Comparison of ENCODE assay signal across 29 cellular contexts in the genomic region with DNA sequence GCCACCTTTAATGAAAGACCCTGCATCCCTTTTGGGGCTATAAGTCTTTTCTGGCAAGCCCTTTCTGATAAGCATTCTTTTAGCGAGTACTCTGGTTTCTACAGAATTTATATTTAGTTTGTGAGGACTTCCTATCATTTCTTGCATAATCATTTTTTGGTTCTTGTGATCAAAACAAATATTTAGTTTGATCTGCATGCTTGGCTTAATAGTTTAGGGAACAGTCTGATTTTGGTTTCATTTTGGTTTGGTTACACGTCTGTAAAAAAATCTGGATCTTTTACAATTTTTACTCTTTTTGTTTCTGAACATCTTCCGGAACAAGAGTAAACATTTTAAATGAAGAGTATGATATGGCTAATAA.
A peak's percentile ranks its signal among the peaks of the same experiment; 100 is the strongest.
DNase-seq lines count a peak whose midpoint lies in the region; ATAC-seq and TF ChIP-seq lines count a peak whose summit lies in the region.
"Had no signal": no experiment of that assay in that cellular context is flagged by ENCODE, and none has a peak within 500 bp of the region (broad histone marks: within the 10 kb centered on the region; RNA-seq: fewer than 3 reads in every experiment).

No MANE protein-coding gene starts in this region.

- TF ChIP-seq CTCF in PC-3 (conservative IDR thresholded peaks at IDR 0.05; ENCODE audit: low read depth, low read length) = no peak
- TF ChIP-seq CTCF in right lobe of liver (IDR thresholded peaks at IDR 0.05) = no peak

- H3F3A ChIP-seq in PC-3 (ENCODE audit: low read length, unreplicated experiment) = no peaks in the 10 kb centered on the region

- peak overlapping the region; percentile 20 for H3K4me2 ChIP-seq in PC-3 (ENCODE audit: low read length)

- no peak overlapping the region for H3K27ac ChIP-seq in PC-3 (ENCODE audit: low read length)
- H3K27ac ChIP-seq in right lobe of liver = peak overlapping the region; percentile 46 to 82 (median 81)
- H3K27ac ChIP-seq in subcutaneous abdominal adipose tissue (ENCODE audit: low read depth, low read length) = peak overlapping the region; percentile 77
- H3K27ac ChIP-seq: GM23248, Peyer's patch, SK-N-MC had no signal

- CTCF ChIA-PET in PC-3 (lab: Charles Lee) = no interaction called here

- H2AFZ ChIP-seq in PC-3 (ENCODE audit: low read length) = peak overlapping the region; percentile 57; the same call in 1 of the 2 replicates
- H2AFZ ChIP-seq: GM23248 had no signal

- ATAC-seq in PC-3 (no peak), right lobe of liver (peak; percentile 69 to 85 (median 74)), HG03442 (IDR thresholded peaks at IDR 0.05; ENCODE audit: unreplicated experiment) (no peak)
- ATAC-seq: CD8-positive, alpha-beta T cell; GM12878 had no signal

- no peaks in the 10 kb centered on the region for H3K79me2 ChIP-seq in PC-3 (ENCODE audit: low read length)

- no peaks in the 10 kb centered on the region for H3K9me2 ChIP-seq in PC-3 (replicated peaks; ENCODE audit: low read length)

- in situ Hi-C loops in HAP-1 (cut with MboI; ENCODE audit: low sequenced_read_pairs) = no loop called here

- no peaks in the 10 kb centered on the region for H4K20me1 ChIP-seq in PC-3 (ENCODE audit: low read length)

- POLR2A ChIA-PET in PC-3 (lab: Charles Lee; ENCODE audit: unreplicated experiment) = no interaction called here

- H3K27me3 ChIP-seq in PC-3 (ENCODE audit: low read length) = no peaks in the 10 kb centered on the region
- no peaks in the 10 kb centered on the region for H3K27me3 ChIP-seq in right lobe of liver
- no peaks in the 10 kb centered on the region for H3K27me3 ChIP-seq in subcutaneous abdominal adipose tissue (ENCODE audit: control insufficient read depth in 5 of 5, insufficient read depth in 4 of 5, low read length in 5 of 5)
- H3K27me3 ChIP-seq in HAP-1 (ENCODE audit: low read depth) = no peaks in the 10 kb centered on the region
- H3K27me3 ChIP-seq: MG63, Peyer's patch had no signal

- BruUV-seq in PC-3 (replicated peaks; lab: Mats Ljungman, UMichigan) = no TSS peak

- H3K9ac ChIP-seq in PC-3 (ENCODE audit: low read length) (no peak overlapping the region), subcutaneous abdominal adipose tissue (ENCODE audit: low read length in 5 of 5) (peak overlapping the region in 2 of 5 donors; percentile 33 to 53)
- H3K9ac ChIP-seq: GM23248 had no signal

- H3K4me1 ChIP-seq in PC-3 (ENCODE audit: insufficient read depth, low read length) (no peaks in the 10 kb centered on the region), right lobe of liver (peaks cover 0 to 4% (median 0%) of the 10 kb centered on the region in 4 donors), subcutaneous abdominal adipose tissue (ENCODE audit: control insufficient read depth in 5 of 5, insufficient read depth in 5 of 5, low read length in 5 of 5) (peaks cover 0 to 23% (median 8%) of the 10 kb centered on the region in 5 donors), HAP-1 (peaks cover 3% of the 10 kb centered on the region)
- H3K4me1 ChIP-seq: Caco-2, Peyer's patch had no signal

- TF ChIP-seq POLR2A in right lobe of liver (IDR thresholded peaks at IDR 0.05) = no peak

- intact Hi-C loops in PC-3 (cut with micrococcal nuclease) = no loop called here
- intact Hi-C loops in right lobe of liver (cut with DNase I) = no loop called here

- H3K4me3 ChIP-seq in PC-3 (ENCODE audit: low read length) (peak overlapping the region; percentile 13; the same call in 1 of the 2 replicates), right lobe of liver (peak overlapping the region; percentile 20 to 45 (median 39)), subcutaneous abdominal adipose tissue (ENCODE audit: low read depth in 1 of 5, low read length in 5 of 5) (peak overlapping the region; percentile 38 to 65 (median 59)), HAP-1 (no peak overlapping the region)
- H3K4me3 ChIP-seq: GM12878, GM23248, MG63, SK-N-MC had no signal

- 34% methylated on average over 3 of the region's 3 CpGs for WGBS in right lobe of liver (ENCODE audit: insufficient coverage, low coverage, low lambda C conversion rate, missing lambda C conversion rate)

- H3K9me3 ChIP-seq in PC-3 (ENCODE audit: low read length) = no peaks in the 10 kb centered on the region
- H3K9me3 ChIP-seq in right lobe of liver = no peaks in the 10 kb centered on the region
- H3K9me3 ChIP-seq in subcutaneous abdominal adipose tissue (ENCODE audit: control insufficient read depth in 5 of 5, low read length in 5 of 5) = no peaks in the 10 kb centered on the region
- H3K9me3 ChIP-seq in HAP-1 = no peaks in the 10 kb centered on the region
- H3K9me3 ChIP-seq: Caco-2 had no signal

- H3K36me3 ChIP-seq in PC-3 (ENCODE audit: low read depth, low read length) (no peaks in the 10 kb centered on the region), right lobe of liver (no peaks in the 10 kb centered on the region), subcutaneous abdominal adipose tissue (ENCODE audit: control insufficient read depth in 5 of 5, insufficient read depth in 5 of 5, low read length in 5 of 5) (no peaks in the 10 kb centered on the region), HAP-1 (replicated peaks) (no peaks in the 10 kb centered on the region)
- H3K36me3 ChIP-seq: MG63, Peyer's patch had no signal

- DNase-seq in A172 (ENCODE audit: low spot score) (peak; percentile 3), PC-3 (no peak), right lobe of liver (no peak), HAP-1 (ENCODE audit: low spot score in 2 of 2) (no peak), retina (no peak)
- DNase-seq: C1 segment of cervical spinal cord; Caco-2; CD8-positive, alpha-beta T cell; DMS79; EL; GDM1; GM23248; H9; HFFc6; IMR-90; KG1; MG63; NCI-H1105 treated with DMSO at 0.1 percent for 48 hours; NCI-H146; NCI-H1930; NCI-H2107; NCI-H524 treated with DMSO at 0.1 percent for 48 hours; NCI-H774; Peyer's patch; SIG-M5 had no signal

Comparison
In these comparisons a context has a peak if more than half of its experiments do, and no peak if none do; other contexts are left out.
1. ATAC-seq: peak in right lobe of liver (4 of 4); none in PC-3 (single experiment) and HG03442 (single experiment).